8 cellular contexts compared by ENCODE assay signal in genomic region chr17:42773290-42774035, GRCh38. TPM values are rescaled to one million over a fixed set of nuclear protein-coding genes. Genes with fewer than 3 reads are reported as not detected.
DNase-seq lines count a peak whose midpoint lies in the region; ATAC-seq, FAIRE-seq and TF ChIP-seq lines count a peak whose summit lies in the region.

Gene VPS25 (plus strand): TSS chr17:42773449. CDS start chr17:42773476, 27 bp downstream.

- intact Hi-C loops in adrenal gland (cut with DNase I), result loop anchor here in 1 of 2 donors (10.0 kb wide), 1 partner anchor 879 kb away; no protein-coding TSS in a partner anchor
- intact Hi-C loops in heart right ventricle (cut with DNase I), result loop anchor here in 3 of 10 donors (1.0 to 5.0 kb wide), 3 partner anchors 10 to 53 kb away; partner anchors contain the start of gene BECN1 (in 1 of the 3)
- intact Hi-C loops in posterior vena cava (cut with DNase I), result no loop called here

- H3K27ac ChIP-seq in adrenal gland, result peak within 1 kb of the TSS in 4 of 5 donors; percentile 60 to 89 (median 62)
- H3K27ac ChIP-seq in heart right ventricle, result peak within 1 kb of the TSS in 9 of 10 donors; percentile 38 to 94 (median 84)

- peaks cover 9 to 16% of the 10 kb centered on the region in 2 donors for H3K4me1 ChIP-seq in adrenal gland (replicated peaks in 1 of 2)
- H3K4me1 ChIP-seq in heart right ventricle, result peaks cover 2 to 18% (median 14%) of the 10 kb centered on the region in 9 donors

- TF ChIP-seq CTCF in adrenal gland (IDR thresholded peaks at IDR 0.05) (peak in 1 of 6 experiments; percentile 4), heart right ventricle (IDR thresholded peaks at IDR 0.05) (peak in 5 of 9 donors; percentile 14 to 56 (median 40)), type B pancreatic cell (conservative IDR thresholded peaks at IDR 0.05) (peak; percentile 24)

- peak within 1 kb of the TSS; percentile 98 to 99 (median 98) for H3K4me3 Mint-ChIP-seq in T-cell
- H3K4me3 Mint-ChIP-seq in type B pancreatic cell, result peak within 1 kb of the TSS; percentile 99

- no peaks in the 10 kb centered on the region for H3K9me3 Mint-ChIP-seq in T-cell
- no peaks in the 10 kb centered on the region for H3K9me3 Mint-ChIP-seq in type B pancreatic cell

- CTCF ChIA-PET in T-cell (lab: Charles Lee), result interaction anchor here (0.6 to 2.3 kb wide), 9 partner anchors 10 to 1557 kb away, joined by 3 to 10 read pairs (median 4); partner anchors contain the start of genes BECN1 (in 2 of the 2), BRCA1 (in 1 of the 2), DHX8 (in 1 of the 2) and RPL27 (in 1 of the 2)

- WGBS in adrenal gland, 4 donors, result 0 to 3% (median 1%) methylated on average over 25 to 39 of the region's 39 CpGs
- 2% methylated on average over 39 of the region's 39 CpGs for WGBS in heart right ventricle, 2 donors

- DNase-seq in Caki2 (ENCODE audit: low read depth) (peak; percentile 80), H54 (ENCODE audit: insufficient read length, low spot score) (peak; percentile 83), NCI-H1436 treated with DMSO at 0.1 percent for 48 hours (lab: John Stamatoyannopoulos, UW) (peak; percentile 31), T-cell (peak; percentile 53 to 81 (median 69)), adrenal gland (peak; percentile 74 to 85 (median 79)), heart right ventricle (peak; percentile 72 to 86), posterior vena cava (ENCODE audit: low spot score) (peak; percentile 92), type B pancreatic cell (ENCODE audit: extremely low spot score, unreplicated experiment) (no peak)

- POLR2A ChIA-PET in T-cell (lab: Charles Lee), result interaction anchor here (0.6 to 0.9 kb wide), 4 partner anchors 35 to 1085 kb away, joined by 3 to 4 read pairs (median 3); partner anchors contain the start of genes BECN1 (in 1 of the 2) and TUBG1 (in 1 of the 2)

- no peaks in the 10 kb centered on the region for H3K9me3 ChIP-seq in adrenal gland (replicated peaks in 1 of 3)
- no peaks in the 10 kb centered on the region for H3K9me3 ChIP-seq in heart right ventricle

- H3K4me3 ChIP-seq in adrenal gland, result peak within 1 kb of the TSS; percentile 34 to 93 (median 68)
- peak within 1 kb of the TSS; percentile 34 to 99 (median 76) for H3K4me3 ChIP-seq in heart right ventricle

- in situ Hi-C loops in Caki2 (cut with HindIII; ENCODE audit: low pct_unique_long_range_greater_than_20kb, low sequenced_read_pairs), result no loop called here

- no peak for FAIRE-seq in H54 (lab: Jason Lieb, UNC)

- H3K4me1 Mint-ChIP-seq in T-cell (peaks cover 25 to 31% (median 29%) of the 10 kb centered on the region in 3 donors), type B pancreatic cell (ENCODE audit: unreplicated experiment) (peaks cover 20% of the 10 kb centered on the region)

- ATAC-seq in T-cell (replicated peaks in 1 of 4) (peak; percentile 96 to 99 (median 98)), heart right ventricle (peak; percentile 88 to 98 (median 97))

- H3K36me3 Mint-ChIP-seq in T-cell, result peaks cover 24% of the 10 kb centered on the region
- H3K36me3 Mint-ChIP-seq in type B pancreatic cell, result no peaks in the 10 kb centered on the region

- H3K36me3 ChIP-seq in adrenal gland (replicated peaks in 1 of 2) (peaks cover 0 to 34% of the 10 kb centered on the region in 2 donors), heart right ventricle (peaks cover 0 to 44% (median 34%) of the 10 kb centered on the region in 9 donors)

- H3K27me3 ChIP-seq in adrenal gland, result no peaks in the 10 kb centered on the region
- H3K27me3 ChIP-seq in heart right ventricle, result no peaks in the 10 kb centered on the region

- TF ChIP-seq POLR2A in H54 (IDR thresholded peaks at IDR 0.05; ENCODE audit: low read depth, low read length), result peak; percentile 93
- peak in 1 of 2 donors; percentile 38 for TF ChIP-seq POLR2A in adrenal gland (IDR thresholded peaks at IDR 0.05)

- peaks cover 0 to 2% of the 10 kb centered on the region in 2 donors for H3K27me3 Mint-ChIP-seq in T-cell
- no peaks in the 10 kb centered on the region for H3K27me3 Mint-ChIP-seq in type B pancreatic cell

- peak within 1 kb of the TSS; percentile 97 to 98 for H3K27ac Mint-ChIP-seq in T-cell
- H3K27ac Mint-ChIP-seq in type B pancreatic cell, result peak within 1 kb of the TSS; percentile 97

RNA-seq across cellular contexts. Expression of gene VPS25, which starts in this region (rescaled TPM):
- 123 and 179 TPM in 2 replicates for total RNA-seq in Caki2 (2014; rRNA removed; shearing (Covaris generic); ENCODE audit: low replicate concordance)
- total RNA-seq in T-cell (10 to 100 TPM; 34.7 to 42.5 (median 38.7) TPM), adrenal gland (10 to 100 TPM; 43.2 to 68.9 (median 51.6) TPM), heart right ventricle (10 to 100 TPM; 33.3 to 47.4 (median 37.3) TPM), posterior vena cava (10 to 100 TPM; 25.9 to 35.1 TPM), type B pancreatic cell (ENCODE audit: low replicate concordance) (86.9 and 103 TPM in 2 replicates)
- polyA plus RNA-seq in adrenal gland (10 to 100 TPM; 25.7 to 63.4 (median 37.0) TPM), heart right ventricle (10 to 100 TPM; 28.0 to 80.9 TPM)
